ENCODE assay signal across 11 cellular contexts in genomic region chr3:119703900-119704531, GRCh38. TPM values are rescaled to one million over a fixed set of nuclear protein-coding genes. Genes with fewer than 3 reads are reported as not detected.
A peak's percentile ranks its signal among the peaks of the same experiment; 100 is the strongest.
DNase-seq lines count a peak whose midpoint lies in the region; TF ChIP-seq lines count a peak whose summit lies in the region.
"Had no signal": no experiment of that assay in that cellular context is flagged by ENCODE, and none has a peak within 500 bp of the region (broad histone marks: within the 10 kb centered on the region; RNA-seq: fewer than 3 reads in every experiment).

No MANE protein-coding gene starts in this region.

- peak overlapping the region; percentile 96; the same call in 1 of the 2 replicates for H2AFZ ChIP-seq in SK-N-SH (ENCODE audit: low read depth)
- H2AFZ ChIP-seq in parathyroid adenoma: peak overlapping the region; percentile 95

- POLR2A ChIA-PET in HEK293 (lab: Yijun Ruan, JAX) (no interaction called here), SK-N-SH (lab: Yijun Ruan, JAX) (no interaction called here)

- H3K79me2 ChIP-seq in SK-N-SH (ENCODE audit: insufficient read depth): no peaks in the 10 kb centered on the region
- H3K79me2 ChIP-seq in parathyroid adenoma: no peaks in the 10 kb centered on the region

- peaks cover 4% of the 10 kb centered on the region for H3F3A ChIP-seq in SK-N-SH (replicated peaks; ENCODE audit: insufficient read depth)

- H3K4me3 ChIP-seq in HEK293 (ENCODE audit: low read depth, low read length): no peak overlapping the region
- H3K4me3 ChIP-seq in SK-N-SH (ENCODE audit: low read depth in 2 of 2, low read length in 1 of 2): peak overlapping the region; percentile 72 to 79; a peak in 3 of 4 replicates
- H3K4me3 ChIP-seq in fibroblast of villous mesenchyme (ENCODE audit: low read depth, low read length): no peak overlapping the region
- peak overlapping the region; percentile 83 for H3K4me3 ChIP-seq in parathyroid adenoma (ENCODE audit: low read depth, low read length)
- peak overlapping the region in 1 of 4 donors; percentile 54 for H3K4me3 ChIP-seq in transverse colon
- no peak overlapping the region for H3K4me3 ChIP-seq in Peyer's patch

- WGBS in SK-N-SH (ENCODE audit: low lambda C conversion rate): 76% methylated on average over 7 of the region's 7 CpGs
- WGBS in transverse colon (ENCODE audit: low coverage in 1 of 2), 2 donors: 62 to 67% methylated on average over 7 of the region's 7 CpGs

- TF ChIP-seq RAD21 in SK-N-SH (IDR thresholded peaks at IDR 0.05; ENCODE audit: low read length): no peak

- in situ Hi-C loops in transverse colon (cut with MboI; ENCODE audit: low pct_ligation_motif_present in 1 of 4, low pct_unique_long_range_greater_than_20kb in 1 of 4, low sequenced_read_pairs in 3 of 4): no loop called here

- H3K36me3 ChIP-seq in HEK293 (ENCODE audit: control insufficient read depth in 2 of 2, insufficient read depth in 1 of 2, low read length in 2 of 2) (no peaks in the 10 kb centered on the region), SK-N-SH (replicated peaks in 1 of 2; ENCODE audit: control insufficient read depth in 1 of 2, insufficient read depth in 2 of 2, low read length in 1 of 2) (no peaks in the 10 kb centered on the region), parathyroid adenoma (ENCODE audit: control insufficient read depth, insufficient read depth, low read length) (no peaks in the 10 kb centered on the region), transverse colon (no peaks in the 10 kb centered on the region), Peyer's patch (no peaks in the 10 kb centered on the region)

- peak overlapping the region; percentile 94 for H3K4me2 ChIP-seq in SK-N-SH
- peak overlapping the region; percentile 94 for H3K4me2 ChIP-seq in parathyroid adenoma (ENCODE audit: low read length)

- TF ChIP-seq CTCF in HEK293 (tag by site-specific recombination; IDR thresholded peaks at IDR 0.05): no peak
- no peak for TF ChIP-seq CTCF in SK-N-SH (IDR thresholded peaks at IDR 0.05)
- no peak for TF ChIP-seq CTCF in fibroblast of villous mesenchyme (IDR thresholded peaks at IDR 0.05; ENCODE audit: insufficient read depth, low read depth, low read length)
- no peak for TF ChIP-seq CTCF in parathyroid adenoma (IDR thresholded peaks at IDR 0.05)
- no peak for TF ChIP-seq CTCF in transverse colon (IDR thresholded peaks at IDR 0.05)
- TF ChIP-seq CTCF in Peyer's patch (IDR thresholded peaks at IDR 0.05): no peak

- intact Hi-C loops in transverse colon (cut with DNase I; ENCODE audit: low total_unique reads): no loop called here

- no peaks in the 10 kb centered on the region for H3K9me2 ChIP-seq in SK-N-SH

- no peaks in the 10 kb centered on the region for H3K9me3 ChIP-seq in HEK293 (ENCODE audit: control insufficient read depth, insufficient read depth, low read depth, low read length)
- no peaks in the 10 kb centered on the region for H3K9me3 ChIP-seq in SK-N-SH
- no peaks in the 10 kb centered on the region for H3K9me3 ChIP-seq in parathyroid adenoma (ENCODE audit: control insufficient read depth, low read length)
- H3K9me3 ChIP-seq in transverse colon: no peaks in the 10 kb centered on the region
- no peaks in the 10 kb centered on the region for H3K9me3 ChIP-seq in Peyer's patch

- H3K9ac ChIP-seq in SK-N-SH (peak overlapping the region; percentile 55; the same call in 1 of the 2 replicates), parathyroid adenoma (peak overlapping the region; percentile 3)

- CTCF ChIA-PET in HEK293 (lab: Yijun Ruan, JAX): interaction anchor here (0.6 kb wide), 1 partner anchor 25 kb away, joined by 3 read pairs; no protein-coding TSS in a partner anchor
- CTCF ChIA-PET in SK-N-SH (lab: Yijun Ruan, JAX): interaction anchor here (1.1 to 2.1 kb wide), 3 partner anchors 11 to 713 kb away, joined by 3 to 9 read pairs (median 4); no protein-coding TSS in a partner anchor

- H3K4me1 ChIP-seq in HEK293 (ENCODE audit: control insufficient read depth, insufficient read depth, low read length) (no peaks in the 10 kb centered on the region), SK-N-SH (ENCODE audit: control insufficient read depth in 1 of 2, insufficient read depth in 2 of 2, low read depth in 1 of 2, low read length in 1 of 2) (peaks cover 0 to 2% of the 10 kb centered on the region in 2 experiments; a peak in 3 of 4 replicates), parathyroid adenoma (peaks cover 7% of the 10 kb centered on the region), transverse colon (peaks cover 0 to 32% (median 10%) of the 10 kb centered on the region in 4 donors), Peyer's patch (peaks cover 0 to 14% (median 6%) of the 10 kb centered on the region in 4 donors)

- DNase-seq in SK-N-SH (no peak), fibroblast of villous mesenchyme (ENCODE audit: low read depth) (peak; percentile 59), mucosa of gallbladder (ENCODE audit: low spot score) (no peak), transverse colon (no peak), Peyer's patch (no peak), DMS79 (lab: John Stamatoyannopoulos, UW) (no peak)
- DNase-seq: KG1, NCI-H510A had no signal

- H3K27me3 ChIP-seq in SK-N-SH (ENCODE audit: insufficient read depth): no peaks in the 10 kb centered on the region
- no peaks in the 10 kb centered on the region for H3K27me3 ChIP-seq in parathyroid adenoma (ENCODE audit: control insufficient read depth, insufficient read depth, low read length)
- H3K27me3 ChIP-seq in transverse colon: peaks cover 6% of the 10 kb centered on the region
- H3K27me3 ChIP-seq in Peyer's patch: no peaks in the 10 kb centered on the region

- no peak for TF ChIP-seq POLR2A in transverse colon (IDR thresholded peaks at IDR 0.05)
- TF ChIP-seq POLR2A in Peyer's patch (IDR thresholded peaks at IDR 0.05): no peak

- no peaks in the 10 kb centered on the region for H4K20me1 ChIP-seq in SK-N-SH (ENCODE audit: insufficient read depth)

- no peak for TF ChIP-seq EP300 in SK-N-SH (IDR thresholded peaks at IDR 0.05; ENCODE audit: borderline replicate concordance in 1 of 2, low read depth in 1 of 2, low read length in 1 of 2)
- no peak for TF ChIP-seq EP300 in transverse colon (IDR thresholded peaks at IDR 0.05; ENCODE audit: low read depth)

- H3K27ac ChIP-seq in HEK293 (ENCODE audit: extremely low read depth, low read depth, low read length): no peak overlapping the region
- H3K27ac ChIP-seq in SK-N-SH (ENCODE audit: low read depth in 2 of 2, low read length in 1 of 2): no peak overlapping the region
- peak overlapping the region; percentile 33 for H3K27ac ChIP-seq in parathyroid adenoma
- H3K27ac ChIP-seq in transverse colon: no peak overlapping the region
- H3K27ac ChIP-seq in Peyer's patch: no peak overlapping the region

TF ChIP-seq in SK-N-SH, 30 proteins besides CTCF, POLR2A, EP300 and RAD21 (continues in another document):
- TF ChIP-seq USF1 (IDR thresholded peaks at IDR 0.05; ENCODE audit: borderline replicate concordance, low read depth): no peak
- TF ChIP-seq POLR2AphosphoS5 (IDR thresholded peaks at IDR 0.05; ENCODE audit: low read depth, low read length): no peak
- no peak for TF ChIP-seq ELF1 (IDR thresholded peaks at IDR 0.05)
- no peak for TF ChIP-seq NFIC (IDR thresholded peaks at IDR 0.05; ENCODE audit: borderline replicate concordance)
- no peak for TF ChIP-seq YY1 (IDR thresholded peaks at IDR 0.05; ENCODE audit: low read depth)

RNA-seq across cellular contexts. Expression of gene CFAP91, which starts 1.2 kb away (rescaled TPM):
- polyA plus RNA-seq in SK-N-SH (2012; rRNA removed): 3.7 and 6.3 TPM in 2 replicates
- 2.6 and 3.4 TPM in 2 replicates for polyA plus RNA-seq in SK-N-SH (2012; cell fraction: cytosol; rRNA removed)
- polyA plus RNA-seq in SK-N-SH (2012; cell fraction: nucleus; rRNA removed): 18.0 and 29.7 TPM in 2 replicates
- total RNA-seq in fibroblast of villous mesenchyme (0.32 and 0.43 TPM in 2 replicates), mucosa of gallbladder (6.7 TPM), transverse colon (1 to 10 TPM in 2 of 4 donors, not detected in 2; 1.4 to 5.4 TPM), Peyer's patch (10 to 100 TPM in 1 of 4 donors, 1 to 10 TPM in 2, not detected in 1; 2.1 to 21.5 (median 6.2) TPM)
- total RNA-seq: T-helper 2 cell treated with Interferon-gamma antibody and Interleukin-4, amounts not matched to agents 100 ng/mL and 5 ng/mL, for 36 hours had no signal

RNA-seq across cellular contexts. Expression of gene COX17, which starts 26.8 kb away (rescaled TPM):
- polyA plus RNA-seq in SK-N-SH (2012; rRNA removed): 15.1 and 21.5 TPM in 2 replicates
- 19.7 and 24.6 TPM in 2 replicates for polyA plus RNA-seq in SK-N-SH (2012; cell fraction: cytosol; rRNA removed)
- 3.6 and 8.3 TPM in 2 replicates for polyA plus RNA-seq in SK-N-SH (2012; cell fraction: nucleus; rRNA removed)
- 10.8 and 15.8 TPM in 2 replicates for total RNA-seq in fibroblast of villous mesenchyme
- 45.1 TPM for total RNA-seq in mucosa of gallbladder
- total RNA-seq in transverse colon: 10 to 100 TPM in 2 of 4 donors, 1 to 10 TPM in 2; 2.2 to 49.2 (median 24.2) TPM
- total RNA-seq in Peyer's patch: 10 to 100 TPM; 30.9 to 57.8 (median 44.8) TPM

RNA-seq across cellular contexts. Expression of gene POPDC2, which starts 43.6 kb away (rescaled TPM):
- polyA plus RNA-seq in SK-N-SH (2012; rRNA removed): 19.9 and 38.8 TPM in 2 replicates
- 21.0 and 24.0 TPM in 2 replicates for polyA plus RNA-seq in SK-N-SH (2012; cell fraction: cytosol; rRNA removed)
- 45.1 and 48.3 TPM in 2 replicates for polyA plus RNA-seq in SK-N-SH (2012; cell fraction: nucleus; rRNA removed)
- total RNA-seq in fibroblast of villous mesenchyme: 1.3 TPM in 2 replicates
- total RNA-seq in mucosa of gallbladder: 53.2 TPM
- total RNA-seq in transverse colon: 10 to 100 TPM; 15.0 to 17.7 (median 15.6) TPM
- 1 to 10 TPM; 3.0 to 8.3 (median 6.3) TPM for total RNA-seq in Peyer's patch

Comparison
In these comparisons a context has a peak if more than half of its experiments do, and no peak if none do; other contexts are left out.
1. H3K4me3 ChIP-seq: peak in SK-N-SH (2 of 2) and parathyroid adenoma (single experiment); none in HEK293 (single experiment), fibroblast of villous mesenchyme (single experiment) and Peyer's patch (0 of 4).